ENCODE assay signal across 9 cellular contexts in the genomic region with DNA sequence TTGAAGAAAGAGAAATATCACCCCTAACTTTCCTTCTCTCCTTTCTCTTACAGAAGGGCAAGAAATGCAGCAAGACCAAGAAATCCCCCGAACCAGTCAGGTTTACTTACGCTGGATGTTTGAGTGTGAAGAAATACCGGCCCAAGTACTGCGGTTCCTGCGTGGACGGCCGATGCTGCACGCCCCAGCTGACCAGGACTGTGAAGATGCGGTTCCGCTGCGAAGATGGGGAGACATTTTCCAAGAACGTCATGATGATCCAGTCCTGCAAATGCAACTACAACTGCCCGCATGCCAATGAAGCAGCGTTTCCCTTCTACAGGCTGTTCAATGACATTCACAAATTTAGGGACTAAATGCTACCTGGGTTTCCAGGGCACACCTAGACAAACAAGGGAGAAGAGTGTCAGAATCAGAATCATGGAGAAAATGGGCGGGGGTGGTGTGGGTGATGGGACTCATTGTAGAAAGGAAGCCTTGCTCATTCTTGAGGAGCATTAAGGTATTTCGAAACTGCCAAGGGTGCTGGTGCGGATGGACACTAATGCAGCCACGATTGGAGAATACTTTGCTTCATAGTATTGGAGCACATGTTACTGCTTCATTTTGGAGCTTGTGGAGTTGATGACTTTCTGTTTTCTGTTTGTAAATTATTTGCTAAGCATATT. TPM values are rescaled to one million over a fixed set of nuclear protein-coding genes. Genes with fewer than 3 reads are reported as not detected.
DNase-seq lines count a peak whose midpoint lies in the region; ATAC-seq and TF ChIP-seq lines count a peak whose summit lies in the region.
"Had no signal": no experiment of that assay in that cellular context is flagged by ENCODE, and none has a peak within 500 bp of the region (broad histone marks: within the 10 kb centered on the region; RNA-seq: fewer than 3 reads in every experiment).

No MANE protein-coding gene starts in this region.

- 6 to 7% methylated on average over 18 of the region's 18 CpGs for WGBS in aorta, 2 donors

- H3K9me3 ChIP-seq in left ventricle myocardium inferior (replicated peaks) (no peaks in the 10 kb centered on the region), aorta (ENCODE audit: control insufficient read depth, low read length) (no peaks in the 10 kb centered on the region)

- H3K4me1 ChIP-seq in left ventricle myocardium inferior (peaks cover 62% of the 10 kb centered on the region), aorta (ENCODE audit: control insufficient read depth in 1 of 2, insufficient read depth in 2 of 2, low read length in 2 of 2) (no peaks in the 10 kb centered on the region)
- H3K4me1 ChIP-seq: BLaER1 had no signal

- peaks cover 18% of the 10 kb centered on the region for H3K4me1 Mint-ChIP-seq in CD14-positive monocyte

- H3K4me3 ChIP-seq in left ventricle myocardium inferior (peak overlapping the region; percentile 84), aorta (ENCODE audit: low read length in 2 of 2) (peak overlapping the region; percentile 51 to 100)
- H3K4me3 ChIP-seq: BLaER1 had no signal

- DNase-seq in left ventricle myocardium inferior = no peak
- no peak for DNase-seq in Right ventricle myocardium inferior (ENCODE audit: missing footprints)
- DNase-seq in dedifferentiated amniotic fluid mesenchymal stem cell (ENCODE audit: extremely low spot score) = peak; percentile 50
- DNase-seq in lung microvascular endothelial cell (ENCODE audit: low read depth in 2 of 2) = peak; percentile 57
- peak in 1 of 2 donors; percentile 76 for DNase-seq in aorta
- DNase-seq in CD14-positive monocyte (ENCODE audit: low spot score) = no peak
- no peak for DNase-seq in cerebellum (ENCODE audit: low spot score)
- DNase-seq in HuH-7.5 (ENCODE audit: low spot score) = no peak

- H3K27me3 ChIP-seq in left ventricle myocardium inferior (ENCODE audit: low read depth) (no peaks in the 10 kb centered on the region), aorta (ENCODE audit: control insufficient read depth in 1 of 2, insufficient read depth in 2 of 2, low read length in 1 of 2) (no peaks in the 10 kb centered on the region)
- H3K27me3 ChIP-seq: BLaER1 had no signal

- intact Hi-C loops in left ventricle myocardium inferior (cut with micrococcal nuclease) = loop anchor here (10.0 kb wide), 1 partner anchor 278 kb away; no protein-coding TSS in a partner anchor
- intact Hi-C loops in Right ventricle myocardium inferior (cut with DNase I) = loop anchor here (5.0 kb wide), 2 partner anchors 124 to 186 kb away; a partner anchor contains a TSS
- intact Hi-C loops in aorta (cut with DNase I) = no loop called here
- intact Hi-C loops in CD14-positive monocyte (cut with micrococcal nuclease) = no loop called here

- peaks cover 44 to 58% (median 56%) of the 10 kb centered on the region in 3 donors for H3K27me3 Mint-ChIP-seq in CD14-positive monocyte (ENCODE audit: low read depth in 3 of 3)

- H3K36me3 ChIP-seq in left ventricle myocardium inferior (peaks cover 22% of the 10 kb centered on the region), aorta (ENCODE audit: control insufficient read depth in 1 of 2, insufficient read depth in 2 of 2, low read length in 1 of 2) (peaks cover 0 to 5% of the 10 kb centered on the region in 2 donors)
- H3K36me3 ChIP-seq: BLaER1 had no signal

- H3K9me3 Mint-ChIP-seq in CD14-positive monocyte = peaks cover 0 to 15% (median 5%) of the 10 kb centered on the region in 7 donors

- H3K27ac Mint-ChIP-seq in CD14-positive monocyte = no peak overlapping the region

- ATAC-seq in Right ventricle myocardium inferior (no peak), aorta (ENCODE audit: low FRiP score) (no peak)

- H3K4me3 Mint-ChIP-seq in CD14-positive monocyte = peak overlapping the region in 1 of 2 donors; percentile 68

- H3K27ac ChIP-seq in left ventricle myocardium inferior (replicated peaks) (peak overlapping the region; percentile 99), aorta (ENCODE audit: low read depth in 1 of 2, low read length in 2 of 2) (peak overlapping the region; percentile 93 to 96)
- H3K27ac ChIP-seq: BLaER1 had no signal

- no peak for TF ChIP-seq CTCF in left ventricle myocardium inferior (IDR thresholded peaks at IDR 0.05; ENCODE audit: borderline replicate concordance)
- no peak for TF ChIP-seq CTCF in CD14-positive monocyte (IDR thresholded peaks at IDR 0.05)

- H3K36me3 Mint-ChIP-seq in CD14-positive monocyte = peaks cover 0 to 2% of the 10 kb centered on the region in 2 donors

RNA-seq across cellular contexts. Expression of a gene that starts 2.3 kb away (rescaled TPM):
- 38.7 TPM for total RNA-seq in left ventricle myocardium inferior
- 31.1 TPM for total RNA-seq in Right ventricle myocardium inferior
- 74.5 and 213 TPM in 2 replicates for total RNA-seq in lung microvascular endothelial cell
- 1,000 to 10,000 TPM in 1 of 2 donors, 100 to 1,000 TPM in 1; 354 to 2,327 TPM for total RNA-seq in aorta
- 100 to 1,000 TPM in 1 of 2 donors, 10 to 100 TPM in 1; 56.5 to 949 TPM for polyA plus RNA-seq in aorta
- polyA plus RNA-seq in CD14-positive monocyte = not detected
- 3.7 TPM for total RNA-seq in cerebellum

Comparison
In these comparisons a context has a peak if more than half of its experiments do, and no peak if none do; other contexts are left out.
1. DNase-seq: peak in dedifferentiated amniotic fluid mesenchymal stem cell (single experiment) and lung microvascular endothelial cell (2 of 2); none in left ventricle myocardium inferior (single experiment), Right ventricle myocardium inferior (single experiment), CD14-positive monocyte (single experiment), cerebellum (single experiment) and HuH-7.5 (single experiment).
2. intact Hi-C loops: an anchor here in left ventricle myocardium inferior (10.0 kb wide) and Right ventricle myocardium inferior (5.0 kb wide); none called in aorta and CD14-positive monocyte.